ENCODE assay signal across 8 cellular contexts in the genomic region with DNA sequence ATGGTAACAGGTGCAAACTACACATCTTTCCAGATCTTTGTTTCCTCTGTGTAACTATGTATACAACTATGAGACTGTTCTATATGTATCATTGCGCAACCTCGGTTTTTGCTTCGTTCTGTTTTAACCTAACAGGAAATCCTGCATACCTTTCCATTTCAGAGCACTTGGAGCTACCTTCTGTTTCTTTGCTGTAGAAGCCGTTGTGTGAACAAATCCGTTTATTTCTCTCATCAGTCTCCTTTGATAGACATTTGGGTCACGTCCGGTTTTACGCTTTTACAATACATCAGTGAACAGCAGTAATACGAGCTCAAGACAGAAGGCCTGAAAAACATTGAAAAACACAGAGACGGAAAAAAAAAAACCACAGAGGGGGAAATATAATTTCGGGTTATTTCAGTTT. TPM values are rescaled to one million over a fixed set of nuclear protein-coding genes. Genes with fewer than 3 reads are reported as not detected.
DNase-seq lines count a peak whose midpoint lies in the region; ATAC-seq and TF ChIP-seq lines count a peak whose summit lies in the region.

No MANE protein-coding gene starts in this region.

- H3K4me3 ChIP-seq in suprapubic skin: peak overlapping the region; percentile 66

- peak; percentile 31 for DNase-seq in NCI-H2171 treated with DMSO at 0.1 percent for 48 hours (lab: John Stamatoyannopoulos, UW)
- no peak for DNase-seq in NCI-H2171 (lab: John Stamatoyannopoulos, UW)
- peak; percentile 80 for DNase-seq in KG1 (lab: John Stamatoyannopoulos, UW)
- DNase-seq in activated T-helper 2 cell treated with anti-CD3 and anti-CD28 coated beads, Interferon-gamma antibody, Interleukin-2, Interleukin-4, amounts not matched to agents 10 μg/mL and 5 μg/mL and 100 μg/mL, durations not matched to agents 14 hours and 24 hours and 36 hours (ENCODE audit: low spot score): peak; percentile 34
- peak; percentile 75 for DNase-seq in iris pigment epithelial cell (ENCODE audit: low read depth)
- no peak for DNase-seq in suprapubic skin (ENCODE audit: low spot score in 2 of 2)

- TF ChIP-seq CTCF in suprapubic skin (IDR thresholded peaks at IDR 0.05): no peak

- H3K4me1 Mint-ChIP-seq in activated T-helper 2 cell treated with anti-CD3 and anti-CD28 coated beads, Interferon-gamma antibody, Interleukin-2, Interleukin-4, amounts not matched to agents 10 μg/mL and 5 μg/mL and 100 μg/mL, durations not matched to agents 14 hours and 24 hours and 36 hours (ENCODE audit: low read depth): peaks cover 49% of the 10 kb centered on the region

- peaks cover 71% of the 10 kb centered on the region for H3K4me1 ChIP-seq in suprapubic skin

- peak overlapping the region; percentile 86 for H3K27ac ChIP-seq in suprapubic skin

- no peaks in the 10 kb centered on the region for H3K9me3 Mint-ChIP-seq in activated T-helper 2 cell treated with anti-CD3 and anti-CD28 coated beads, Interferon-gamma antibody, Interleukin-2, Interleukin-4, amounts not matched to agents 10 μg/mL and 5 μg/mL and 100 μg/mL, durations not matched to agents 14 hours and 24 hours and 36 hours

- WGBS in suprapubic skin: 33% methylated on average over 11 of the region's 11 CpGs

- no peak for TF ChIP-seq POLR2A in suprapubic skin (IDR thresholded peaks at IDR 0.05)

- H3K4me3 Mint-ChIP-seq in activated T-helper 2 cell treated with anti-CD3 and anti-CD28 coated beads, Interferon-gamma antibody, Interleukin-2, Interleukin-4, amounts not matched to agents 10 μg/mL and 5 μg/mL and 100 μg/mL, durations not matched to agents 14 hours and 24 hours and 36 hours (ENCODE audit: low read depth): peak overlapping the region; percentile 92

- H3K27me3 Mint-ChIP-seq in activated T-helper 2 cell treated with anti-CD3 and anti-CD28 coated beads, Interferon-gamma antibody, Interleukin-2, Interleukin-4, amounts not matched to agents 10 μg/mL and 5 μg/mL and 100 μg/mL, durations not matched to agents 14 hours and 24 hours and 36 hours (ENCODE audit: low read depth): no peaks in the 10 kb centered on the region

- no peaks in the 10 kb centered on the region for H3K36me3 Mint-ChIP-seq in activated T-helper 2 cell treated with anti-CD3 and anti-CD28 coated beads, Interferon-gamma antibody, Interleukin-2, Interleukin-4, amounts not matched to agents 10 μg/mL and 5 μg/mL and 100 μg/mL, durations not matched to agents 14 hours and 24 hours and 36 hours (ENCODE audit: low read depth)

- no peak for TF ChIP-seq EP300 in suprapubic skin (IDR thresholded peaks at IDR 0.05)

- no peaks in the 10 kb centered on the region for H3K27me3 ChIP-seq in suprapubic skin

- H3K27ac Mint-ChIP-seq in activated T-helper 2 cell treated with anti-CD3 and anti-CD28 coated beads, Interferon-gamma antibody, Interleukin-2, Interleukin-4, amounts not matched to agents 10 μg/mL and 5 μg/mL and 100 μg/mL, durations not matched to agents 14 hours and 24 hours and 36 hours: peak overlapping the region; percentile 96

- no peaks in the 10 kb centered on the region for H3K36me3 ChIP-seq in suprapubic skin

- intact Hi-C loops in activated T-helper 2 cell treated with anti-CD3 and anti-CD28 coated beads, Interferon-gamma antibody, Interleukin-2, Interleukin-4, amounts not matched to agents 10 μg/mL and 5 μg/mL and 100 μg/mL, durations not matched to agents 14 hours and 24 hours and 36 hours (cut with micrococcal nuclease): loop anchor here (1.0 to 5.0 kb wide), 4 partner anchors 10 to 336 kb away; a partner anchor contains a TSS

- no peaks in the 10 kb centered on the region for H3K9me3 ChIP-seq in suprapubic skin

- ATAC-seq in GM19023 (IDR thresholded peaks at IDR 0.05; ENCODE audit: unreplicated experiment) (no peak), HG03139 (IDR thresholded peaks at IDR 0.05; ENCODE audit: unreplicated experiment) (no peak)

RNA-seq across cellular contexts. Expression of a gene that starts 10.5 kb away (rescaled TPM):
- 134 and 137 TPM in 2 replicates for total RNA-seq in activated T-helper 2 cell treated with anti-CD3 and anti-CD28 coated beads, Interferon-gamma antibody, Interleukin-2, Interleukin-4, amounts not matched to agents 10 μg/mL and 5 μg/mL and 100 μg/mL, durations not matched to agents 14 hours and 24 hours and 36 hours
- total RNA-seq in suprapubic skin: 100 to 1,000 TPM; 195 to 277 (median 229) TPM

RNA-seq across cellular contexts. Expression of a gene that starts 12.9 kb away (rescaled TPM):
- total RNA-seq in activated T-helper 2 cell treated with anti-CD3 and anti-CD28 coated beads, Interferon-gamma antibody, Interleukin-2, Interleukin-4, amounts not matched to agents 10 μg/mL and 5 μg/mL and 100 μg/mL, durations not matched to agents 14 hours and 24 hours and 36 hours: 7.1 and 7.9 TPM in 2 replicates
- total RNA-seq in suprapubic skin: 10 to 100 TPM in 1 of 4 donors, 1 to 10 TPM in 3; 7.4 to 12.1 (median 7.5) TPM

RNA-seq across cellular contexts. Expression of a gene that starts 13.6 kb away (rescaled TPM):
- 96.2 and 98.9 TPM in 2 replicates for total RNA-seq in activated T-helper 2 cell treated with anti-CD3 and anti-CD28 coated beads, Interferon-gamma antibody, Interleukin-2, Interleukin-4, amounts not matched to agents 10 μg/mL and 5 μg/mL and 100 μg/mL, durations not matched to agents 14 hours and 24 hours and 36 hours
- 10 to 100 TPM; 28.2 to 39.0 (median 31.7) TPM for total RNA-seq in suprapubic skin

Comparison
In these comparisons a context has a peak if more than half of its experiments do, and no peak if none do; other contexts are left out.
1. DNase-seq: peak in NCI-H2171 treated with DMSO at 0.1 percent for 48 hours (single experiment), KG1 (single experiment), activated T-helper 2 cell treated with anti-CD3 and anti-CD28 coated beads, Interferon-gamma antibody, Interleukin-2, Interleukin-4, amounts not matched to agents 10 μg/mL and 5 μg/mL and 100 μg/mL, durations not matched to agents 14 hours and 24 hours and 36 hours (single experiment) and iris pigment epithelial cell (single experiment); none in NCI-H2171 (single experiment) and suprapubic skin (0 of 2).